ENCODE assay signal across 18 cellular contexts in genomic region chr15:99180963-99181306, GRCh38.
DNase-seq lines count a peak whose midpoint lies in the region; ATAC-seq and TF ChIP-seq lines count a peak whose summit lies in the region.
"Had no signal": no experiment of that assay in that cellular context is flagged by ENCODE, and none has a peak within 500 bp of the region (broad histone marks: within the 10 kb centered on the region; RNA-seq: fewer than 3 reads in every experiment).

No MANE protein-coding gene starts in this region.

- peaks cover 0 to 6% (median 0%) of the 10 kb centered on the region in 9 donors for H3K36me3 ChIP-seq in heart left ventricle
- H3K36me3 ChIP-seq in gastroesophageal sphincter, result peaks cover 0 to 3% of the 10 kb centered on the region in 2 donors
- no peaks in the 10 kb centered on the region for H3K36me3 ChIP-seq in rectal smooth muscle tissue (ENCODE audit: control insufficient read depth, insufficient read depth, low read length)
- no peaks in the 10 kb centered on the region for H3K36me3 ChIP-seq in vagina
- H3K36me3 ChIP-seq: neutrophil had no signal

- TF ChIP-seq EP300 in gastroesophageal sphincter (IDR thresholded peaks at IDR 0.05), result no peak

- DNase-seq in heart left ventricle (no peak), Right ventricle myocardium inferior (ENCODE audit: missing footprints) (no peak), vagina (ENCODE audit: extremely low spot score in 2 of 2) (no peak), NCI-H82 treated with DMSO at 0.1 percent for 48 hours (lab: John Stamatoyannopoulos, UW; ENCODE audit: unreplicated experiment) (no peak), head of caudate nucleus (no peak), NCI-H1092 (lab: John Stamatoyannopoulos, UW) (no peak)
- DNase-seq: activated CD4-positive, alpha-beta T cell treated with anti-CD3 and anti-CD28 coated beads, Interleukin-2, amount 50 U/mL, for 1 hour; activated CD8-positive, alpha-beta memory T cell treated with anti-CD3 and anti-CD28 coated beads, Interleukin-2, amount 10 ng/mL, durations not matched to agents 7 days and 5 days; CD8-positive, alpha-beta T cell; effector memory CD8-positive, alpha-beta T cell; NCI-H1105; NCI-H2029; T-helper 2 cell had no signal

- no peak overlapping the region for H3K9ac ChIP-seq in rectal smooth muscle tissue (ENCODE audit: low read length)

- H3K27me3 ChIP-seq in heart left ventricle (no peaks in the 10 kb centered on the region), gastroesophageal sphincter (no peaks in the 10 kb centered on the region), rectal smooth muscle tissue (ENCODE audit: control insufficient read depth, insufficient read depth, low read length) (no peaks in the 10 kb centered on the region), vagina (no peaks in the 10 kb centered on the region)
- H3K27me3 ChIP-seq: neutrophil had no signal

- TF ChIP-seq CTCF in heart left ventricle (IDR thresholded peaks at IDR 0.05), result no peak
- TF ChIP-seq CTCF in gastroesophageal sphincter (IDR thresholded peaks at IDR 0.05), result no peak
- no peak for TF ChIP-seq CTCF in vagina (IDR thresholded peaks at IDR 0.05)

- TF ChIP-seq POLR2A in heart left ventricle (IDR thresholded peaks at IDR 0.05), result no peak
- no peak for TF ChIP-seq POLR2A in gastroesophageal sphincter (IDR thresholded peaks at IDR 0.05)
- TF ChIP-seq POLR2A in vagina (IDR thresholded peaks at IDR 0.05), result no peak

- H3K9me3 ChIP-seq in heart left ventricle, result no peaks in the 10 kb centered on the region
- no peaks in the 10 kb centered on the region for H3K9me3 ChIP-seq in gastroesophageal sphincter
- no peaks in the 10 kb centered on the region for H3K9me3 ChIP-seq in vagina
- H3K9me3 ChIP-seq: neutrophil had no signal

- peak overlapping the region; percentile 26 to 94 (median 81) for H3K27ac ChIP-seq in heart left ventricle
- H3K27ac ChIP-seq in gastroesophageal sphincter, result peak overlapping the region; percentile 85 to 98 (median 93)
- peak overlapping the region; percentile 64 for H3K27ac ChIP-seq in rectal smooth muscle tissue (ENCODE audit: low read depth, low read length)
- H3K27ac ChIP-seq in vagina, result peak overlapping the region; percentile 62
- H3K27ac ChIP-seq: neutrophil had no signal

- H3K4me1 ChIP-seq in heart left ventricle (peaks cover 4 to 53% (median 29%) of the 10 kb centered on the region in 12 donors), gastroesophageal sphincter (peaks cover 26 to 78% (median 31%) of the 10 kb centered on the region in 3 donors), rectal smooth muscle tissue (ENCODE audit: control insufficient read depth, insufficient read depth, low read length) (peaks cover 33% of the 10 kb centered on the region), vagina (no peaks in the 10 kb centered on the region)

- WGBS in heart left ventricle, 4 donors, result 96 to 98% (median 98%) methylated on average over 2 of the region's 2 CpGs
- WGBS in gastroesophageal sphincter (ENCODE audit: low coverage in 1 of 2), 2 donors, result 94% methylated on average over 2 of the region's 2 CpGs

- H3K4me3 ChIP-seq in heart left ventricle (no peak overlapping the region), gastroesophageal sphincter (no peak overlapping the region), rectal smooth muscle tissue (ENCODE audit: low read length) (no peak overlapping the region), vagina (no peak overlapping the region)

- ATAC-seq in heart left ventricle, result no peak
- no peak for ATAC-seq in Right ventricle myocardium inferior
- no peak for ATAC-seq in gastroesophageal sphincter
- ATAC-seq: activated CD8-positive, alpha-beta memory T cell treated with anti-CD3 and anti-CD28 coated beads, Interleukin-2, amount 10 ng/mL, durations not matched to agents 7 days and 5 days; CD8-positive, alpha-beta T cell; effector memory CD8-positive, alpha-beta T cell; esophagus mucosa; SK-N-SH treated with all-trans-retinoic acid at 6 μM for 48 hours had no signal

- intact Hi-C loops in heart left ventricle (cut with DNase I) (loop anchor here in 1 of 10 donors (2.0 kb wide), 1 partner anchor 74 kb away; no protein-coding TSS in a partner anchor), Right ventricle myocardium inferior (cut with DNase I) (no loop called here), vagina (cut with DNase I) (no loop called here), head of caudate nucleus (cut with DNase I) (no loop called here)
